In genomic region chr5:172434246-172434645, GRCh38 we compare ENCODE assay signal across 19 cellular contexts.
"Had no signal": no experiment of that assay in that cellular context is flagged by ENCODE, and none has a peak within 500 bp of the region (broad histone marks: within the 10 kb centered on the region; RNA-seq: fewer than 3 reads in every experiment).

No MANE protein-coding gene starts in this region.

- H3K27me3 ChIP-seq: esophagus muscularis mucosa, gastrocnemius medialis, hepatocyte, upper lobe of left lung had no signal

- ATAC-seq: effector memory CD8-positive, alpha-beta T cell; gastrocnemius medialis; left colon; naive thymus-derived CD4-positive, alpha-beta T cell; psoas muscle; sciatic nerve; stimulated activated naive B cell treated with anti-CD40 and anti-IgM and Interleukin-4, amounts not matched to agents 10 μg/mL and 1 μg/mL and 100 μg/mL, for 72 hours; stimulated activated naive CD8-positive, alpha-beta T cell treated with anti-CD3 and anti-CD28 coated beads, Interleukin-15, amount 100 ng/mL, for 72 hours had no signal

- H3K27me3 Mint-ChIP-seq: stimulated activated naive CD8-positive, alpha-beta T cell treated with anti-CD3 and anti-CD28 coated beads, Interleukin-15, amount 100 ng/mL, for 72 hours had no signal

- H3K4me3 ChIP-seq: esophagus muscularis mucosa, gastrocnemius medialis, hepatocyte, psoas muscle, skin epidermis, upper lobe of left lung had no signal

- H3K27ac ChIP-seq: epithelial cell of prostate, gastrocnemius medialis, neutrophil, psoas muscle, upper lobe of left lung had no signal

- H3K9me3 ChIP-seq: esophagus muscularis mucosa, gastrocnemius medialis, neutrophil, psoas muscle, upper lobe of left lung had no signal

- H3K27ac Mint-ChIP-seq: dendritic cell treated with granulocyte-macrophage colony-stimulating factor and Interleukin-4, amounts not matched to agents 40 ng/mL and 50 ng/mL, for 4 days; effector memory CD8-positive, alpha-beta T cell; naive thymus-derived CD4-positive, alpha-beta T cell; nephron progenitor cell; stimulated activated naive B cell treated with anti-CD40 and anti-IgM and Interleukin-4, amounts not matched to agents 10 μg/mL and 1 μg/mL and 100 μg/mL, for 72 hours; stimulated activated naive CD8-positive, alpha-beta T cell treated with anti-CD3 and anti-CD28 coated beads, Interleukin-15, amount 100 ng/mL, for 72 hours had no signal

- H3K36me3 Mint-ChIP-seq: naive thymus-derived CD4-positive, alpha-beta T cell; stimulated activated naive B cell treated with anti-CD40 and anti-IgM and Interleukin-4, amounts not matched to agents 10 μg/mL and 1 μg/mL and 100 μg/mL, for 72 hours had no signal

- H3K9me3 Mint-ChIP-seq: dendritic cell treated with granulocyte-macrophage colony-stimulating factor and Interleukin-4, amounts not matched to agents 40 ng/mL and 50 ng/mL, for 4 days; effector memory CD8-positive, alpha-beta T cell; naive thymus-derived CD4-positive, alpha-beta T cell; nephron progenitor cell; stimulated activated naive B cell treated with anti-CD40 and anti-IgM and Interleukin-4, amounts not matched to agents 10 μg/mL and 1 μg/mL and 100 μg/mL, for 72 hours; stimulated activated naive CD8-positive, alpha-beta T cell treated with anti-CD3 and anti-CD28 coated beads, Interleukin-15, amount 100 ng/mL, for 72 hours had no signal

- H3K36me3 ChIP-seq: gastrocnemius medialis, neutrophil, upper lobe of left lung had no signal

- H3K4me3 Mint-ChIP-seq: dendritic cell treated with granulocyte-macrophage colony-stimulating factor and Interleukin-4, amounts not matched to agents 40 ng/mL and 50 ng/mL, for 4 days; effector memory CD8-positive, alpha-beta T cell; naive thymus-derived CD4-positive, alpha-beta T cell; nephron progenitor cell; stimulated activated naive B cell treated with anti-CD40 and anti-IgM and Interleukin-4, amounts not matched to agents 10 μg/mL and 1 μg/mL and 100 μg/mL, for 72 hours; stimulated activated naive CD8-positive, alpha-beta T cell treated with anti-CD3 and anti-CD28 coated beads, Interleukin-15, amount 100 ng/mL, for 72 hours had no signal

- DNase-seq: effector memory CD8-positive, alpha-beta T cell; gastrocnemius medialis; left colon; mesendoderm; naive thymus-derived CD4-positive, alpha-beta T cell; nephron progenitor cell; stimulated activated CD4-positive, alpha-beta T cell treated with anti-CD3 and anti-CD28 coated beads, Interleukin-2, amount 100 ng/mL, for 24 hours; stimulated activated CD4-positive, alpha-beta T cell treated with anti-CD3 and anti-CD28 coated beads, Interleukin-4, amount 100 ng/mL, for 4 hours; stimulated activated naive B cell treated with anti-CD40 and anti-IgM and Interleukin-4, amounts not matched to agents 10 μg/mL and 1 μg/mL and 100 μg/mL, for 72 hours; stimulated activated naive CD8-positive, alpha-beta T cell treated with anti-CD3 and anti-CD28 coated beads, Interleukin-15, amount 100 ng/mL, for 72 hours; upper lobe of left lung had no signal

- H3K4me1 Mint-ChIP-seq: stimulated activated naive B cell treated with anti-CD40 and anti-IgM and Interleukin-4, amounts not matched to agents 10 μg/mL and 1 μg/mL and 100 μg/mL, for 72 hours; stimulated activated naive CD8-positive, alpha-beta T cell treated with anti-CD3 and anti-CD28 coated beads, Interleukin-15, amount 100 ng/mL, for 72 hours had no signal
